In the genomic region with DNA sequence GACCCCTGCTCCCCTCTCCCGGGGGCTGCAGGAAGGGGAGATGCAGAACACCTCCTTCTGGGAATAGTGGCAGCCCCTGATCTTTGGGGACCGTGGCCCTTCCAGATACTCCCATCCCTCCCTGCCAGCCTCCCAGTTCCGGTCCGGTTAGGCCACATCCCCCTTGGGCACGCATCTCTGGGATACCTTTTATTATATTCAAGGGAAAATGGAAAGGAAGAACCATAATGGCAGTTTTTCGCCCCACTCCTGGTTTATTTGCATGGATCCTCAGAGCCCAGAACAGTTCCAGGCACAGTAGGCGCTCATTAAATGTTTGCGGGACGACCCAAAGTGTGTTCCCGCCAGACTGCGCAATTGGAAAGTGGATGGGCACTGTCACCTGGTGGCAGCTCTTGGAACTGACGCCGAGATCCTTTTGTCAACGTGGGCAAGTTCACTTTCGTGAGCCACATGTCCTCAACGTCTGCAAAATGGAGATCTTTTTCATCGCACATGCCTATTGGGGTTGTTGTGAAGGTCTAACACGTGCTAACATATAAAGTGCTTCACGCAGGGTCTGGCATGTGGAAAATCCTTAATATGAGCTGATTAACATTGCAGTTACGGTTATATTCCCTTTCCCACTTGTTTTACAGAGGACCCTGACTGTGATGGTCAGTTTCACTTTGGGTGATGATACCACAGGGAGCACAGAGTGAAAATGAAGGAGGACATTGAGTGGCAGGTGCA, we compare ENCODE assay signal across 8 cellular contexts. TPM values are rescaled to one million over a fixed set of nuclear protein-coding genes. Genes with fewer than 3 reads are reported as not detected.
DNase-seq lines count a peak whose midpoint lies in the region; ATAC-seq and TF ChIP-seq lines count a peak whose summit lies in the region.

No MANE protein-coding gene starts in this region.

- DNase-seq in ACHN (peak; percentile 82), LoVo (ENCODE audit: low spot score) (peak; percentile 77), SK-N-DZ (ENCODE audit: low spot score) (peak; percentile 82), germinal center (ENCODE audit: low spot score) (peak; percentile 49), ovary (peak; percentile 75 to 89 (median 86))
- DNase-seq in activated naive CD4-positive, alpha-beta T cell treated with Interleukin-2 at 50 U/mL for 16 hours = peak; percentile 85

- peak overlapping the region in 1 of 2 donors; percentile 48 for H3K27ac ChIP-seq in ovary
- H3K27ac ChIP-seq in temporal lobe (ENCODE audit: low read depth, low read length) = peak overlapping the region; percentile 98

- no peaks in the 10 kb centered on the region for H3K9me3 ChIP-seq in ovary

- WGBS in ovary, 3 donors = 9 to 10% (median 9%) methylated on average over 20 of the region's 20 CpGs

- intact Hi-C loops in ovary (cut with DNase I) = loop anchor here in 3 of 4 donors (2.0 to 5.0 kb wide), 3 partner anchors 284 to 327 kb away; no protein-coding TSS in a partner anchor

- ATAC-seq in GM18868 (IDR thresholded peaks at IDR 0.05; ENCODE audit: unreplicated experiment) = peak; percentile 74

- no peak for TF ChIP-seq POLR2A in ovary (IDR thresholded peaks at IDR 0.05)

- in situ Hi-C loops in ACHN (cut with HindIII; ENCODE audit: low pct_ligation_motif_present, low pct_unique_long_range_greater_than_20kb, low sequenced_read_pairs) = loop anchor here (25.0 kb wide), 1 partner anchor 274 kb away; no protein-coding TSS in a partner anchor

- TF ChIP-seq CTCF in ovary (IDR thresholded peaks at IDR 0.05) = peak; percentile 98 to 99 (median 99)

- peaks cover 14% of the 10 kb centered on the region for H3K4me1 ChIP-seq in ovary (ENCODE audit: insufficient read depth)

- no peaks in the 10 kb centered on the region for H3K36me3 ChIP-seq in ovary

- no peaks in the 10 kb centered on the region for H3K27me3 ChIP-seq in ovary

- TF ChIP-seq EP300 in ovary (IDR thresholded peaks at IDR 0.05) = no peak

- peak overlapping the region; percentile 62 for H3K4me3 ChIP-seq in ovary

RNA-seq across cellular contexts. Expression of a gene that starts 1.6 kb away (rescaled TPM):
- 11.0 and 12.8 TPM in 2 replicates for polyA plus RNA-seq in SK-N-DZ (2014; cell fraction: cytosol; rRNA removed)
- 11.3 and 12.2 TPM in 2 replicates for polyA plus RNA-seq in SK-N-DZ (2014; cell fraction: nucleus; rRNA removed)
- total RNA-seq in ovary = 10 to 100 TPM; 24.3 to 88.4 (median 46.9) TPM
- 10 to 100 TPM; 44.7 to 99.9 TPM for polyA plus RNA-seq in ovary
- total RNA-seq in temporal lobe = 37.9 TPM
